ENCODE assay signal across 21 cellular contexts in genomic region chr2:223204537-223204936, GRCh38.
DNase-seq lines count a peak whose midpoint lies in the region; FAIRE-seq and TF ChIP-seq lines count a peak whose summit lies in the region.
"Had no signal": no experiment of that assay in that cellular context is flagged by ENCODE, and none has a peak within 500 bp of the region (broad histone marks: within the 10 kb centered on the region; RNA-seq: fewer than 3 reads in every experiment).

No MANE protein-coding gene starts in this region.

- H3K27ac Mint-ChIP-seq in H9 (peak overlapping the region in 1 of 3 experiments; percentile 40; a peak in 1 of 7 replicates), astrocyte (ENCODE audit: unreplicated experiment) (peak overlapping the region; percentile 19), neural progenitor cell (no peak overlapping the region), endothelial cell (ENCODE audit: unreplicated experiment) (no peak overlapping the region)
- H3K27ac Mint-ChIP-seq: CD4-positive, alpha-beta T cell had no signal

- H3T11ph ChIP-seq in H9 (ENCODE audit: low read length), result no peak overlapping the region

- H2BK12ac ChIP-seq in H9 (ENCODE audit: insufficient read length, low read depth, low read length), result no peak overlapping the region

- H3K36me3 ChIP-seq in astrocyte (ENCODE audit: insufficient read depth, low read length), result no peaks in the 10 kb centered on the region
- H3K36me3 ChIP-seq in neural progenitor cell, result no peaks in the 10 kb centered on the region
- H3K36me3 ChIP-seq in suprapubic skin, result no peaks in the 10 kb centered on the region
- H3K36me3 ChIP-seq: BLaER1, HAP-1, Peyer's patch had no signal

- H3K9me3 ChIP-seq in H9 (ENCODE audit: control insufficient read depth, low read depth, low read length) (no peaks in the 10 kb centered on the region), astrocyte (ENCODE audit: insufficient read depth, low read depth, low read length) (no peaks in the 10 kb centered on the region), neural progenitor cell (ENCODE audit: low read depth) (no peaks in the 10 kb centered on the region), suprapubic skin (no peaks in the 10 kb centered on the region)
- H3K9me3 ChIP-seq: HAP-1, Peyer's patch had no signal

- H2AK5ac ChIP-seq in H9 (ENCODE audit: insufficient read length, low read length), result no peak overlapping the region

- no peak overlapping the region for H4K5ac ChIP-seq in H9 (ENCODE audit: insufficient read length, low read depth, low read length)

- H3K4me3 Mint-ChIP-seq in H9 (no peak overlapping the region), astrocyte (ENCODE audit: unreplicated experiment) (no peak overlapping the region), neural progenitor cell (no peak overlapping the region), endothelial cell (ENCODE audit: unreplicated experiment) (no peak overlapping the region)
- H3K4me3 Mint-ChIP-seq: CD4-positive, alpha-beta T cell had no signal

- no peak overlapping the region for H3K4ac ChIP-seq in H9 (ENCODE audit: low read depth, low read length)

- no peaks in the 10 kb centered on the region for H3K23me2 ChIP-seq in H9 (ENCODE audit: insufficient read length, low read depth, low read length, poor library complexity, severe bottlenecking)

- no peak overlapping the region for H3K56ac ChIP-seq in H9 (ENCODE audit: insufficient read length, low read depth, low read length)

- H3K14ac ChIP-seq in H9 (ENCODE audit: insufficient read depth, low read length), result peak overlapping the region; percentile 31; the same call in 1 of the 2 replicates

- H4K91ac ChIP-seq in H9 (ENCODE audit: insufficient read length, low read depth, low read length), result no peak overlapping the region

- H3K4me3 ChIP-seq in astrocyte (ENCODE audit: insufficient read depth, low read depth, low read length) (no peak overlapping the region), neural progenitor cell (no peak overlapping the region), suprapubic skin (no peak overlapping the region)
- H3K4me3 ChIP-seq: BLaER1, GM12878, HAP-1, Peyer's patch had no signal

- H2BK120ac ChIP-seq in H9 (ENCODE audit: low read depth, low read length, poor library complexity, severe bottlenecking), result no peak overlapping the region

- H3K4me1 Mint-ChIP-seq in H9, result peaks cover 18 to 24% of the 10 kb centered on the region in 2 experiments
- peaks cover 16% of the 10 kb centered on the region for H3K4me1 Mint-ChIP-seq in astrocyte (ENCODE audit: low read depth, unreplicated experiment)
- H3K4me1 Mint-ChIP-seq in neural progenitor cell, result no peaks in the 10 kb centered on the region
- H3K4me1 Mint-ChIP-seq in endothelial cell (ENCODE audit: unreplicated experiment), result peaks cover 1% of the 10 kb centered on the region

- DNase-seq in H9 (no peak), astrocyte (ENCODE audit: low read depth) (no peak), neural progenitor cell (ENCODE audit: low spot score) (peak; percentile 6), suprapubic skin (ENCODE audit: low spot score in 2 of 2) (no peak), endothelial cell (ENCODE audit: low spot score) (no peak), NCI-H187 treated with DMSO at 0.1 percent for 48 hours (lab: John Stamatoyannopoulos, UW) (no peak)
- no peak for DNase-seq in effector CD4-positive, alpha-beta T cell
- DNase-seq: CD4-positive, alpha-beta T cell; COR-L47; DMS79; KBM-7; NCI-H1092 treated with DMSO at 0.1 percent for 48 hours; NCI-H1436 treated with DMSO at 0.1 percent for 48 hours; NCI-H2029; NCI-H2227 treated with DMSO at 0.1 percent for 48 hours; NCI-H510A treated with DMSO at 0.1 percent for 48 hours; Peyer's patch had no signal

- H4K20me1 ChIP-seq in H9 (ENCODE audit: control insufficient read depth, insufficient read depth, insufficient read length) (no peaks in the 10 kb centered on the region), astrocyte (ENCODE audit: insufficient read depth, low read length) (no peaks in the 10 kb centered on the region), neural progenitor cell (ENCODE audit: low read depth) (no peaks in the 10 kb centered on the region)
- H4K20me1 ChIP-seq: BLaER1 had no signal

- H3K9ac ChIP-seq in H9 (ENCODE audit: extremely low read depth, insufficient read length, low read length) (no peak overlapping the region), astrocyte (ENCODE audit: low read length) (no peak overlapping the region), neural progenitor cell (no peak overlapping the region)
- H3K9ac ChIP-seq: BLaER1 had no signal

- H3K4me1 ChIP-seq in H9 (ENCODE audit: insufficient read depth, low read length) (no peaks in the 10 kb centered on the region; the same call in 1 of the 2 replicates), astrocyte (ENCODE audit: insufficient read depth, low read length) (peaks cover 4% of the 10 kb centered on the region), neural progenitor cell (peaks cover 4% of the 10 kb centered on the region), suprapubic skin (no peaks in the 10 kb centered on the region)
- H3K4me1 ChIP-seq: BLaER1, Peyer's patch had no signal

- H3K18ac ChIP-seq in H9 (ENCODE audit: insufficient read length, low read depth, low read length), result no peak overlapping the region

- no peak overlapping the region for H2BK5ac ChIP-seq in H9 (ENCODE audit: insufficient read length, low read length)

- no peak overlapping the region for H2BK15ac ChIP-seq in H9 (ENCODE audit: low read depth, low read length)

- WGBS in H9 (ENCODE audit: extremely low coverage, insufficient read length, low lambda C conversion rate), result no CpG with 5 or more reads among the region's 2 CpGs
- WGBS in suprapubic skin, result 86% methylated on average over 2 of the region's 2 CpGs

- no peak overlapping the region for H2AFZ ChIP-seq in H9 (ENCODE audit: low read length)
- no peak overlapping the region for H2AFZ ChIP-seq in astrocyte (ENCODE audit: low read depth, low read length)
- H2AFZ ChIP-seq in neural progenitor cell (replicated peaks), result no peak overlapping the region

- H3K27me3 Mint-ChIP-seq in H9 (ENCODE audit: low read depth), result no peaks in the 10 kb centered on the region; the same call in 1 of the 2 replicates
- H3K27me3 Mint-ChIP-seq in astrocyte (ENCODE audit: low read depth, unreplicated experiment), result no peaks in the 10 kb centered on the region
- no peaks in the 10 kb centered on the region for H3K27me3 Mint-ChIP-seq in neural progenitor cell (ENCODE audit: insufficient read depth, low read depth)
- H3K27me3 Mint-ChIP-seq in endothelial cell (ENCODE audit: unreplicated experiment), result no peaks in the 10 kb centered on the region
- H3K27me3 Mint-ChIP-seq: CD4-positive, alpha-beta T cell had no signal

- no peak overlapping the region for H4K8ac ChIP-seq in H9 (replicated peaks; ENCODE audit: insufficient read length, low read depth, low read length)

- no peak overlapping the region for H3K27ac ChIP-seq in H9 (ENCODE audit: insufficient read length, low read depth, low read length)
- H3K27ac ChIP-seq in astrocyte (ENCODE audit: low read depth, low read length), result no peak overlapping the region
- no peak overlapping the region for H3K27ac ChIP-seq in neural progenitor cell
- peak overlapping the region; percentile 30 for H3K27ac ChIP-seq in suprapubic skin
- H3K27ac ChIP-seq: BLaER1, HL-60, Peyer's patch had no signal

- peaks cover 0 to 9% (median 4%) of the 10 kb centered on the region in 3 experiments; a peak in 5 of 7 replicates for H3K36me3 Mint-ChIP-seq in H9 (ENCODE audit: insufficient read depth in 1 of 3, low read depth in 3 of 3)
- no peaks in the 10 kb centered on the region for H3K36me3 Mint-ChIP-seq in astrocyte (ENCODE audit: low read depth, unreplicated experiment)
- no peaks in the 10 kb centered on the region for H3K36me3 Mint-ChIP-seq in neural progenitor cell
- H3K36me3 Mint-ChIP-seq in endothelial cell (ENCODE audit: low read depth, unreplicated experiment), result no peaks in the 10 kb centered on the region

- no peak overlapping the region for H2BK20ac ChIP-seq in H9 (ENCODE audit: low read depth, low read length, poor library complexity, severe bottlenecking)

- TF ChIP-seq EP300 in suprapubic skin (IDR thresholded peaks at IDR 0.05), result no peak

- H3F3A ChIP-seq in neural progenitor cell (ENCODE audit: low read depth), result no peaks in the 10 kb centered on the region

- no peak overlapping the region for H3K23ac ChIP-seq in H9 (ENCODE audit: insufficient read length, low read depth, low read length)

- H3K79me2 ChIP-seq in H9 (ENCODE audit: insufficient read depth, low read length), result no peaks in the 10 kb centered on the region
- no peaks in the 10 kb centered on the region for H3K79me2 ChIP-seq in astrocyte (ENCODE audit: insufficient read depth, low read length)
- no peaks in the 10 kb centered on the region for H3K79me2 ChIP-seq in neural progenitor cell (ENCODE audit: low read depth)

- H3K4me2 ChIP-seq in H9 (ENCODE audit: insufficient read depth, insufficient read length, low read length) (no peak overlapping the region), astrocyte (ENCODE audit: low read length) (peak overlapping the region; percentile 16), neural progenitor cell (no peak overlapping the region)
- H3K4me2 ChIP-seq: BLaER1 had no signal

- no peak for TF ChIP-seq CTCF in H9 (conservative IDR thresholded peaks at IDR 0.05)
- TF ChIP-seq CTCF in astrocyte (IDR thresholded peaks at IDR 0.05; ENCODE audit: insufficient read depth, low read depth, low read length), result no peak
- TF ChIP-seq CTCF in neural progenitor cell (IDR thresholded peaks at IDR 0.05), result no peak
- no peak for TF ChIP-seq CTCF in suprapubic skin (IDR thresholded peaks at IDR 0.05)
- no peak for TF ChIP-seq CTCF in endothelial cell (IDR thresholded peaks at IDR 0.05; ENCODE audit: unreplicated experiment)

- no peak for TF ChIP-seq POLR2A in suprapubic skin (IDR thresholded peaks at IDR 0.05)

- H3K79me1 ChIP-seq in H9 (ENCODE audit: insufficient read depth, low read depth, low read length, poor library complexity, severe bottlenecking), result no peaks in the 10 kb centered on the region

- H3K9me3 Mint-ChIP-seq in H9 (peaks cover 4 to 5% of the 10 kb centered on the region in 2 experiments; a peak in 4 of 5 replicates), astrocyte (ENCODE audit: unreplicated experiment) (peaks cover 4% of the 10 kb centered on the region), neural progenitor cell (peaks cover 6% of the 10 kb centered on the region), endothelial cell (ENCODE audit: unreplicated experiment) (no peaks in the 10 kb centered on the region)

- H3K27me3 ChIP-seq in H9 (ENCODE audit: insufficient read depth, low read length) (no peaks in the 10 kb centered on the region), astrocyte (ENCODE audit: insufficient read depth, low read length) (no peaks in the 10 kb centered on the region), neural progenitor cell (no peaks in the 10 kb centered on the region), suprapubic skin (no peaks in the 10 kb centered on the region)
- H3K27me3 ChIP-seq: BLaER1, Peyer's patch had no signal

- no peak for FAIRE-seq in astrocyte (lab: Jason Lieb, UNC)
- FAIRE-seq: GM12878 had no signal
